Comparison of ENCODE assay signal across 23 cellular contexts in genomic region chr14:81301813-81302212, GRCh38.
"Had no signal": no experiment of that assay in that cellular context is flagged by ENCODE, and none has a peak within 500 bp of the region (broad histone marks: within the 10 kb centered on the region; RNA-seq: fewer than 3 reads in every experiment).

No MANE protein-coding gene starts in this region.

- H3K4me3 Mint-ChIP-seq: activated T-cell treated with anti-CD3 and anti-CD28 coated beads, Interleukin-2, amount 50 U/mL, for 4 hours; activated T-helper 17 cell treated with anti-CD3 and anti-CD28 coated beads, Interleukin-2, amount 50 U/mL, for 72 hours; natural killer cell; T-helper 2 cell treated with Interferon-gamma antibody and Interleukin-4, amounts not matched to agents 5 μg/mL and 100 μg/mL, for 36 hours had no signal

- DNase-seq: activated CD4-positive, alpha-beta T cell treated with anti-CD3 and anti-CD28 coated beads for 4 hours; activated CD4-positive, alpha-beta T cell treated with anti-CD3 and anti-CD28 coated beads, Interleukin-2, amount 50 U/mL, for 48 hours; activated CD8-positive, alpha-beta memory T cell treated with anti-CD3 and anti-CD28 coated beads, Interleukin-2, amount 50 U/mL, for 48 hours; activated gamma-delta T cell treated with Interleukin-2 at 50 U/mL for 16 hours; activated naive CD4-positive, alpha-beta T cell treated with anti-CD3 and anti-CD28 coated beads, Interleukin-2, amount 50 U/mL, for 16 hours; activated T-cell treated with anti-CD3 and anti-CD28 coated beads, Interleukin-2, amount 50 U/mL, for 4 hours; amniotic stem cell; brain microvascular endothelial cell; dorsolateral prefrontal cortex; effector memory CD4-positive, alpha-beta T cell; head of caudate nucleus; midbrain; natural killer cell; posterior cingulate gyrus; retina; stimulated activated CD4-positive, alpha-beta T cell treated with anti-CD3 and anti-CD28 coated beads, Interleukin-2, amount 100 ng/mL, for 48 hours; stimulated activated naive CD4-positive, alpha-beta T cell treated with Interleukin-2 at 50 U/mL for 16 hours; T-helper 1 cell; transverse colon; uterus had no signal

- H3K4me3 ChIP-seq: coronary artery, dorsolateral prefrontal cortex, transverse colon, uterus had no signal

- H3K36me3 Mint-ChIP-seq: natural killer cell had no signal

- H3K4me1 ChIP-seq: uterus had no signal

- H3K9me3 Mint-ChIP-seq: activated T-cell treated with anti-CD3 and anti-CD28 coated beads, Interleukin-2, amount 50 U/mL, for 4 hours; activated T-helper 17 cell treated with anti-CD3 and anti-CD28 coated beads, Interleukin-2, amount 50 U/mL, for 72 hours; natural killer cell; T-helper 2 cell treated with Interferon-gamma antibody and Interleukin-4, amounts not matched to agents 5 μg/mL and 100 μg/mL, for 36 hours had no signal

- H3K27me3 ChIP-seq: brain microvascular endothelial cell, dorsolateral prefrontal cortex, transverse colon, uterus had no signal

- H3K27ac ChIP-seq: brain microvascular endothelial cell, coronary artery, dorsolateral prefrontal cortex, uterus had no signal

- H3K27ac Mint-ChIP-seq: activated T-helper 17 cell treated with anti-CD3 and anti-CD28 coated beads, Interleukin-2, amount 50 U/mL, for 72 hours; natural killer cell; T-helper 2 cell treated with Interferon-gamma antibody and Interleukin-4, amounts not matched to agents 5 μg/mL and 100 μg/mL, for 36 hours had no signal

- ATAC-seq: activated T-cell treated with anti-CD3 and anti-CD28 coated beads, Interleukin-2, amount 50 U/mL, for 4 hours; activated T-helper 17 cell treated with anti-CD3 and anti-CD28 coated beads, Interleukin-2, amount 50 U/mL, for 72 hours; natural killer cell had no signal

- H3K9me3 ChIP-seq: transverse colon, uterus had no signal

- H3K36me3 ChIP-seq: brain microvascular endothelial cell, transverse colon, uterus had no signal
